Comparison of ENCODE assay signal across 31 cellular contexts in the genomic region with DNA sequence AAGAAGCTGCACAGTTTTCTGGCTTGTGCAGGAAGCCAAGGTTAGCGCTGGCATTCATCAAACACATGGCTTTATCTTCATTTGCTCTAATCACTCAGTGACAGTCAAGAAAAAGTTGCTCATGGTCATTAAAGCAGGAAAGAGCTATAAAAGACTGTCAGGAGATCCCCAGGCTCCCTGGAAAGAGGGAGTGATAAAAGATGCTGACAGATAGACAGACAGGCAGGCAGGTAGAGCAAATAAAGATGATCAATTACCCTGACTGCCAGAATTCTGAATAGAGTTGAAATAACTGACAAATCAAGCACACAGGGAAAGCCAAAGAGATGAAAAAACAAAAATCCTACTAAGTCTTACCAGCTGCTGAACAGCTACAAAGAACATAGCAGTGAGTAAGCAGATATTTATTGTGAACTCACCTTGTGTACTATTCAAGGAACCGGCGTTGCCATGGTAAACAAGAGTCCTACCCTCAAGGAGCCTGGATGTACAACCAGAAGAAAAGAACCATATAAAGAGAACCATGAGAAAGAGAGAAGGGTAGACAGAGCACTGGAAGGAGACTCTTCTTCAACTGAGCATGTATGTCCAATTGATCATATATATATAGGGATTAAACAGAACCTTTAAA.
A peak's percentile ranks its signal among the peaks of the same experiment; 100 is the strongest.
DNase-seq lines count a peak whose midpoint lies in the region; ATAC-seq, FAIRE-seq and TF ChIP-seq lines count a peak whose summit lies in the region.
"Had no signal": no experiment of that assay in that cellular context is flagged by ENCODE, and none has a peak within 500 bp of the region (broad histone marks: within the 10 kb centered on the region; RNA-seq: fewer than 3 reads in every experiment).

No MANE protein-coding gene starts in this region.

- H3K4me1 Mint-ChIP-seq in astrocyte (ENCODE audit: low read depth, unreplicated experiment), result peaks cover 57% of the 10 kb centered on the region
- H3K4me1 Mint-ChIP-seq: activated naive CD4-positive, alpha-beta T cell treated with anti-CD3 and anti-CD28 coated beads, Interleukin-2, amount 50 U/mL, for 24 hours; activated T-helper 17 cell treated with anti-CD3 and anti-CD28 coated beads, Interleukin-2, amount 50 U/mL, for 72 hours; central memory CD8-positive, alpha-beta T cell had no signal

- no peaks in the 10 kb centered on the region for H3K36me3 ChIP-seq in astrocyte (ENCODE audit: insufficient read depth, low read length)
- H3K36me3 ChIP-seq: lower lobe of right lung, sigmoid colon, thoracic aorta, vagina had no signal

- peaks cover 63% of the 10 kb centered on the region for H4K20me1 ChIP-seq in astrocyte (ENCODE audit: insufficient read depth, low read length)

- peaks cover 4% of the 10 kb centered on the region for H3K4me1 ChIP-seq in astrocyte (ENCODE audit: insufficient read depth, low read length)
- H3K4me1 ChIP-seq in foreskin keratinocyte, result peaks cover 11% of the 10 kb centered on the region
- H3K4me1 ChIP-seq: lower lobe of right lung, sigmoid colon, vagina had no signal

- peak overlapping the region; percentile 68 for H3K4me3 Mint-ChIP-seq in astrocyte (ENCODE audit: unreplicated experiment)
- H3K4me3 Mint-ChIP-seq: activated CD4-positive, alpha-beta memory T cell treated with anti-CD3 and anti-CD28 coated beads for 36 hours; activated naive CD4-positive, alpha-beta T cell treated with anti-CD3 and anti-CD28 coated beads, Interleukin-2, amount 50 U/mL, for 24 hours; activated T-helper 17 cell treated with anti-CD3 and anti-CD28 coated beads, Interleukin-2, amount 50 U/mL, for 72 hours; CD8-positive, alpha-beta T cell; central memory CD8-positive, alpha-beta T cell; T-helper 1 cell treated with Interleukin-12 subunit alpha and Interleukin-12 subunit beta and Interleukin-4 antibody, amounts not matched to agents 30 μg/mL and 1 μg/mL, for 36 hours had no signal

- H3K4me2 ChIP-seq in astrocyte (ENCODE audit: low read length), result no peak overlapping the region

- H3K79me2 ChIP-seq in astrocyte (ENCODE audit: insufficient read depth, low read length), result peaks cover 34% of the 10 kb centered on the region

- no peak for FAIRE-seq in astrocyte (lab: Jason Lieb, UNC)
- FAIRE-seq: GM12892, H1, RCC 7860 had no signal

- H3K9ac ChIP-seq in astrocyte (ENCODE audit: low read length), result no peak overlapping the region

- peak; percentile 28 for DNase-seq in DMS53 (lab: John Stamatoyannopoulos, UW)
- DNase-seq in DMS53 treated with DMSO at 0.1 percent for 48 hours (lab: John Stamatoyannopoulos, UW; ENCODE audit: unreplicated experiment), result no peak
- no peak for DNase-seq in astrocyte (ENCODE audit: low read depth)
- DNase-seq in foreskin keratinocyte, result peak in 1 of 2 donors; percentile 22
- DNase-seq in renal cortical epithelial cell (ENCODE audit: low read depth), result peak; percentile 12
- DNase-seq in HCEC 1CT, result no peak
- DNase-seq: activated CD4-positive, alpha-beta memory T cell treated with anti-CD3 and anti-CD28 coated beads for 36 hours; activated CD8-positive, alpha-beta memory T cell treated with anti-CD3 and anti-CD28 coated beads, Interleukin-2, amount 50 U/mL, for 48 hours; CD8-positive, alpha-beta T cell; DMS 273 treated with DMSO at 0.1 percent for 48 hours; dorsolateral prefrontal cortex; lower lobe of right lung; NCI-H1105 treated with DMSO at 0.1 percent for 48 hours; NCI-H2081; NCI-H774; sigmoid colon; stimulated activated CD4-positive, alpha-beta T cell treated with anti-CD3 and anti-CD28 coated beads, Interleukin-15, amount 100 ng/mL, for 24 hours; stimulated activated naive CD4-positive, alpha-beta T cell treated with Interleukin-2 at 50 U/mL for 16 hours had no signal

- no peaks in the 10 kb centered on the region for H3K9me3 ChIP-seq in astrocyte (ENCODE audit: insufficient read depth, low read depth, low read length)
- H3K9me3 ChIP-seq: lower lobe of right lung, sigmoid colon, thoracic aorta, vagina had no signal

- H3K27me3 ChIP-seq in astrocyte (ENCODE audit: insufficient read depth, low read length) (no peaks in the 10 kb centered on the region), foreskin keratinocyte (no peaks in the 10 kb centered on the region)
- H3K27me3 ChIP-seq: sigmoid colon, vagina had no signal

- H3K4me3 ChIP-seq in astrocyte (ENCODE audit: insufficient read depth, low read depth, low read length), result no peak overlapping the region
- H3K4me3 ChIP-seq: dorsolateral prefrontal cortex, lower lobe of right lung, sigmoid colon, thoracic aorta, vagina had no signal

- H2AFZ ChIP-seq in astrocyte (ENCODE audit: low read depth, low read length), result no peak overlapping the region

- peak overlapping the region; percentile 87 for H3K27ac Mint-ChIP-seq in astrocyte (ENCODE audit: unreplicated experiment)
- H3K27ac Mint-ChIP-seq: activated CD4-positive, alpha-beta memory T cell treated with anti-CD3 and anti-CD28 coated beads for 36 hours; activated naive CD4-positive, alpha-beta T cell treated with anti-CD3 and anti-CD28 coated beads, Interleukin-2, amount 50 U/mL, for 24 hours; activated T-helper 17 cell treated with anti-CD3 and anti-CD28 coated beads, Interleukin-2, amount 50 U/mL, for 72 hours; CD8-positive, alpha-beta T cell; T-helper 1 cell treated with Interleukin-12 subunit alpha and Interleukin-12 subunit beta and Interleukin-4 antibody, amounts not matched to agents 30 μg/mL and 1 μg/mL, for 36 hours had no signal

- peaks cover 22% of the 10 kb centered on the region for H3K36me3 Mint-ChIP-seq in astrocyte (ENCODE audit: low read depth, unreplicated experiment)
- H3K36me3 Mint-ChIP-seq: activated CD4-positive, alpha-beta memory T cell treated with anti-CD3 and anti-CD28 coated beads for 36 hours; activated naive CD4-positive, alpha-beta T cell treated with anti-CD3 and anti-CD28 coated beads, Interleukin-2, amount 50 U/mL, for 24 hours; CD8-positive, alpha-beta T cell had no signal

- no peak overlapping the region for H3K27ac ChIP-seq in astrocyte (ENCODE audit: low read depth, low read length)
- no peak overlapping the region for H3K27ac ChIP-seq in foreskin keratinocyte
- H3K27ac ChIP-seq: 22Rv1, lower lobe of right lung, sigmoid colon, thoracic aorta, vagina had no signal

- H3K27me3 Mint-ChIP-seq in astrocyte (ENCODE audit: low read depth, unreplicated experiment), result no peaks in the 10 kb centered on the region
- H3K27me3 Mint-ChIP-seq: activated T-helper 17 cell treated with anti-CD3 and anti-CD28 coated beads, Interleukin-2, amount 50 U/mL, for 72 hours had no signal

- no peaks in the 10 kb centered on the region for H3K9me3 Mint-ChIP-seq in astrocyte (ENCODE audit: unreplicated experiment)
- H3K9me3 Mint-ChIP-seq: activated CD4-positive, alpha-beta memory T cell treated with anti-CD3 and anti-CD28 coated beads for 36 hours; activated naive CD4-positive, alpha-beta T cell treated with anti-CD3 and anti-CD28 coated beads, Interleukin-2, amount 50 U/mL, for 24 hours; activated T-helper 17 cell treated with anti-CD3 and anti-CD28 coated beads, Interleukin-2, amount 50 U/mL, for 72 hours; CD8-positive, alpha-beta T cell; central memory CD8-positive, alpha-beta T cell; T-helper 1 cell treated with Interleukin-12 subunit alpha and Interleukin-12 subunit beta and Interleukin-4 antibody, amounts not matched to agents 30 μg/mL and 1 μg/mL, for 36 hours had no signal

- TF ChIP-seq CTCF in astrocyte (IDR thresholded peaks at IDR 0.05; ENCODE audit: insufficient read depth, low read depth, low read length), result no peak
- no peak for TF ChIP-seq CTCF in foreskin keratinocyte (conservative IDR thresholded peaks at IDR 0.05)

- peak; percentile 71 for ATAC-seq in foreskin keratinocyte
- no peak for ATAC-seq in HG03469 (IDR thresholded peaks at IDR 0.05; ENCODE audit: unreplicated experiment)
- ATAC-seq in HG02981 (IDR thresholded peaks at IDR 0.05; ENCODE audit: unreplicated experiment), result no peak
- ATAC-seq: activated CD4-positive, CD25-positive, alpha-beta regulatory T cell treated with anti-CD3 and anti-CD28 coated beads, Interleukin-2, amount 50 U/mL, for 24 hours; activated T-helper 17 cell treated with anti-CD3 and anti-CD28 coated beads, Interleukin-2, amount 50 U/mL, for 72 hours; CD8-positive, alpha-beta T cell; lower lobe of right lung had no signal

Comparison
In these comparisons a context has a peak if more than half of its experiments do, and no peak if none do; other contexts are left out.
1. DNase-seq: peak in DMS53 (single experiment) and renal cortical epithelial cell (single experiment); none in DMS53 treated with DMSO at 0.1 percent for 48 hours (single experiment), astrocyte (single experiment) and HCEC 1CT (single experiment).